Comparison of ENCODE assay signal across 16 cellular contexts in genomic region chr13:45584816-45585215, GRCh38. TPM values are rescaled to one million over a fixed set of nuclear protein-coding genes. Genes with fewer than 3 reads are reported as not detected.
DNase-seq lines count a peak whose midpoint lies in the region; TF ChIP-seq lines count a peak whose summit lies in the region.
"Had no signal": no experiment of that assay in that cellular context is flagged by ENCODE, and none has a peak within 500 bp of the region (broad histone marks: within the 10 kb centered on the region; RNA-seq: fewer than 3 reads in every experiment).

No MANE protein-coding gene starts in this region.

- in situ Hi-C loops in astrocyte of the spinal cord (cut with HindIII; ENCODE audit: low sequenced_read_pairs), result no loop called here

- peak; percentile 1 for DNase-seq in DMS 273 (lab: John Stamatoyannopoulos, UW; ENCODE audit: unreplicated experiment)
- DNase-seq in DMS 273 treated with DMSO at 0.1 percent for 48 hours (lab: John Stamatoyannopoulos, UW), result no peak
- no peak for DNase-seq in HFFc6
- no peak for DNase-seq in astrocyte of the spinal cord (ENCODE audit: low read depth, low spot score)
- DNase-seq in kidney epithelial cell (ENCODE audit: low read depth), result no peak
- DNase-seq in NCI-H446 (lab: John Stamatoyannopoulos, UW), result no peak
- no peak for DNase-seq in activated CD4-positive, alpha-beta memory T cell treated with anti-CD3 and anti-CD28 coated beads, Interleukin-2, amount 10 ng/mL, durations not matched to agents 7 days and 5 days
- DNase-seq in activated gamma-delta T cell treated with Interleukin-2 at 50 U/mL for 16 hours, result no peak
- DNase-seq: NCI-H2227 treated with DMSO at 0.1 percent for 48 hours; stimulated activated CD4-positive, alpha-beta T cell treated with anti-CD3 and anti-CD28 coated beads, Interleukin-15, amount 100 ng/mL, for 24 hours; upper lobe of right lung had no signal

- H3K27me3 ChIP-seq in kidney epithelial cell (ENCODE audit: control insufficient read depth, insufficient read depth, low read length), result no peaks in the 10 kb centered on the region
- H3K27me3 ChIP-seq: upper lobe of right lung had no signal

- CTCF ChIA-PET in activated CD4-positive, alpha-beta memory T cell treated with anti-CD3 and anti-CD28 coated beads, Interleukin-2, amount 10 ng/mL, durations not matched to agents 7 days and 5 days (lab: Charles Lee), result no interaction called here

- H3K36me3 ChIP-seq in kidney epithelial cell (ENCODE audit: control insufficient read depth, insufficient read depth, low read length), result no peaks in the 10 kb centered on the region
- H3K36me3 ChIP-seq: upper lobe of right lung had no signal

- no peak overlapping the region for H3K4me3 ChIP-seq in astrocyte of the spinal cord (ENCODE audit: low read depth, low read length)
- no peak overlapping the region for H3K4me3 ChIP-seq in kidney epithelial cell (ENCODE audit: low read depth, low read length)
- H3K4me3 ChIP-seq: lung, upper lobe of right lung had no signal

- H3K4me3 Mint-ChIP-seq in HFFc6, result no peak overlapping the region
- no peak overlapping the region for H3K4me3 Mint-ChIP-seq in activated CD4-positive, alpha-beta memory T cell treated with anti-CD3 and anti-CD28 coated beads, Interleukin-2, amount 10 ng/mL, durations not matched to agents 7 days and 5 days

- H3K4me1 Mint-ChIP-seq in HFFc6 (ENCODE audit: low read depth), result no peaks in the 10 kb centered on the region
- H3K4me1 Mint-ChIP-seq in activated CD4-positive, alpha-beta memory T cell treated with anti-CD3 and anti-CD28 coated beads, Interleukin-2, amount 10 ng/mL, durations not matched to agents 7 days and 5 days, result no peaks in the 10 kb centered on the region

- TF ChIP-seq CTCF in HFFc6 (IDR thresholded peaks at IDR 0.05) (peak; percentile 35; the same call in 1 of the 2 replicates), astrocyte of the spinal cord (IDR thresholded peaks at IDR 0.05; ENCODE audit: low read depth, low read length) (peak; percentile 33), kidney epithelial cell (IDR thresholded peaks at IDR 0.05; ENCODE audit: insufficient read depth, low read length, poor library complexity, severe bottlenecking) (peak; percentile 25)

- POLR2A ChIA-PET in activated CD4-positive, alpha-beta memory T cell treated with anti-CD3 and anti-CD28 coated beads, Interleukin-2, amount 10 ng/mL, durations not matched to agents 7 days and 5 days (lab: Charles Lee), result no interaction called here

- H3K36me3 Mint-ChIP-seq in HFFc6 (ENCODE audit: low read depth), result no peaks in the 10 kb centered on the region
- H3K36me3 Mint-ChIP-seq in activated CD4-positive, alpha-beta memory T cell treated with anti-CD3 and anti-CD28 coated beads, Interleukin-2, amount 10 ng/mL, durations not matched to agents 7 days and 5 days (ENCODE audit: low read depth), result no peaks in the 10 kb centered on the region

- H3K27me3 Mint-ChIP-seq in HFFc6 (ENCODE audit: insufficient read depth), result peaks cover 23% of the 10 kb centered on the region
- peaks cover 5% of the 10 kb centered on the region for H3K27me3 Mint-ChIP-seq in activated CD4-positive, alpha-beta memory T cell treated with anti-CD3 and anti-CD28 coated beads, Interleukin-2, amount 10 ng/mL, durations not matched to agents 7 days and 5 days

- H3K9me3 Mint-ChIP-seq in HFFc6, result no peaks in the 10 kb centered on the region
- H3K9me3 Mint-ChIP-seq in activated CD4-positive, alpha-beta memory T cell treated with anti-CD3 and anti-CD28 coated beads, Interleukin-2, amount 10 ng/mL, durations not matched to agents 7 days and 5 days, result no peaks in the 10 kb centered on the region

- no peak overlapping the region for H3K27ac Mint-ChIP-seq in HFFc6
- H3K27ac Mint-ChIP-seq in activated CD4-positive, alpha-beta memory T cell treated with anti-CD3 and anti-CD28 coated beads, Interleukin-2, amount 10 ng/mL, durations not matched to agents 7 days and 5 days, result no peak overlapping the region

RNA-seq across cellular contexts. Expression of gene ERICH6B, which starts 30.7 kb away (rescaled TPM):
- not detected for total RNA-seq in HFFc6 (2021; fragmentation: NEBNext Ultra II Directional; extraction: Animal tissue kit (Norgen Biotek cat#: 25700))
- total RNA-seq in kidney epithelial cell, result not detected in 2 replicates
- total RNA-seq in activated CD4-positive, alpha-beta memory T cell treated with anti-CD3 and anti-CD28 coated beads, Interleukin-2, amount 10 ng/mL, durations not matched to agents 7 days and 5 days, result not detected
- total RNA-seq: A172, dermis microvascular lymphatic vessel endothelial cell, glomerular endothelial cell, lung, osteoblast, upper lobe of right lung had no signal
